3 cellular contexts compared by ENCODE assay signal in genomic region chr5:72076901-72077300, GRCh38.
TF ChIP-seq lines count a peak whose summit lies in the region.

No MANE protein-coding gene starts in this region.

TF ChIP-seq in A549, 52 proteins besides CTCF, POLR2A, EP300 and RAD21:
- TF ChIP-seq HEYL (CRISPR knock-in tag; IDR thresholded peaks at IDR 0.05) (no peak), KDM1A (IDR thresholded peaks at IDR 0.05; ENCODE audit: low read depth) (no peak), FOSB (CRISPR knock-in tag; IDR thresholded peaks at IDR 0.05) (no peak), CHD2 (IDR thresholded peaks at IDR 0.05; ENCODE audit: low read length, partially characterized antibody) (no peak), RNF2 (IDR thresholded peaks at IDR 0.05; ENCODE audit: borderline replicate concordance, low read depth) (no peak), NFE2L2 (conservative IDR thresholded peaks at IDR 0.05; ENCODE audit: low read length) (no peak), TFCP2L1 (CRISPR knock-in tag; IDR thresholded peaks at IDR 0.05) (no peak), PBX3 (IDR thresholded peaks at IDR 0.05) (no peak), NR3C1 (IDR thresholded peaks at IDR 0.05) (no peak), EHF (CRISPR knock-in tag; IDR thresholded peaks at IDR 0.05) (no peak), SREBF2 (IDR thresholded peaks at IDR 0.05) (no peak), ZSCAN20 (CRISPR knock-in tag; IDR thresholded peaks at IDR 0.05) (no peak), POLR2AphosphoS2 (conservative IDR thresholded peaks at IDR 0.05; ENCODE audit: low read length) (no peak), GATA3 (IDR thresholded peaks at IDR 0.05; ENCODE audit: borderline replicate concordance) (no peak), CBX8 (IDR thresholded peaks at IDR 0.05) (no peak), RFX5 (IDR thresholded peaks at IDR 0.05) (no peak), KDM5A (IDR thresholded peaks at IDR 0.05) (no peak)
- TF ChIP-seq, protein P1, sequence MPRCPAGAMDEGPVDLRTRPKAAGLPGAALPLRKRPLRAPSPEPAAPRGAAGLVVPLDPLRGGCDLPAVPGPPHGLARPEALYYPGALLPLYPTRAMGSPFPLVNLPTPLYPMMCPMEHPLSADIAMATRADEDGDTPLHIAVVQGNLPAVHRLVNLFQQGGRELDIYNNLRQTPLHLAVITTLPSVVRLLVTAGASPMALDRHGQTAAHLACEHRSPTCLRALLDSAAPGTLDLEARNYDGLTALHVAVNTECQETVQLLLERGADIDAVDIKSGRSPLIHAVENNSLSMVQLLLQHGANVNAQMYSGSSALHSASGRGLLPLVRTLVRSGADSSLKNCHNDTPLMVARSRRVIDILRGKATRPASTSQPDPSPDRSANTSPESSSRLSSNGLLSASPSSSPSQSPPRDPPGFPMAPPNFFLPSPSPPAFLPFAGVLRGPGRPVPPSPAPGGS (IDR thresholded peaks at IDR 0.05): no peak
- TF ChIP-seq, protein P2, sequence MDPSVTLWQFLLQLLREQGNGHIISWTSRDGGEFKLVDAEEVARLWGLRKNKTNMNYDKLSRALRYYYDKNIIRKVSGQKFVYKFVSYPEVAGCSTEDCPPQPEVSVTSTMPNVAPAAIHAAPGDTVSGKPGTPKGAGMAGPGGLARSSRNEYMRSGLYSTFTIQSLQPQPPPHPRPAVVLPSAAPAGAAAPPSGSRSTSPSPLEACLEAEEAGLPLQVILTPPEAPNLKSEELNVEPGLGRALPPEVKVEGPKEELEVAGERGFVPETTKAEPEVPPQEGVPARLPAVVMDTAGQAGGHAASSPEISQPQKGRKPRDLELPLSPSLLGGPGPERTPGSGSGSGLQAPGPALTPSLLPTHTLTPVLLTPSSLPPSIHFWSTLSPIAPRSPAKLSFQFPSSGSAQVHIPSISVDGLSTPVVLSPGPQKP (IDR thresholded peaks at IDR 0.05; ENCODE audit: low read depth, low read length): no peak
- TF ChIP-seq, protein P3, sequence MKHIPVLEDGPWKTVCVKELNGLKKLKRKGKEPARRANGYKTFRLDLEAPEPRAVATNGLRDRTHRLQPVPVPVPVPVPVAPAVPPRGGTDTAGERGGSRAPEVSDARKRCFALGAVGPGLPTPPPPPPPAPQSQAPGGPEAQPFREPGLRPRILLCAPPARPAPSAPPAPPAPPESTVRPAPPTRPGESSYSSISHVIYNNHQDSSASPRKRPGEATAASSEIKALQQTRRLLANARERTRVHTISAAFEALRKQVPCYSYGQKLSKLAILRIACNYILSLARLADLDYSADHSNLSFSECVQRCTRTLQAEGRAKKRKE (CRISPR knock-in tag; IDR thresholded peaks at IDR 0.05; ENCODE audit: low read depth): no peak

TF ChIP-seq in GM23338, 12 proteins besides CTCF, POLR2A, EP300 and RAD21 (continues in another document):
- no peak for TF ChIP-seq STAT1 (IDR thresholded peaks at IDR 0.05; ENCODE audit: unreplicated experiment)
- no peak for TF ChIP-seq ZNF331 (CRISPR knock-in tag; IDR thresholded peaks at IDR 0.05; ENCODE audit: low read depth)
- TF ChIP-seq, protein P4, sequence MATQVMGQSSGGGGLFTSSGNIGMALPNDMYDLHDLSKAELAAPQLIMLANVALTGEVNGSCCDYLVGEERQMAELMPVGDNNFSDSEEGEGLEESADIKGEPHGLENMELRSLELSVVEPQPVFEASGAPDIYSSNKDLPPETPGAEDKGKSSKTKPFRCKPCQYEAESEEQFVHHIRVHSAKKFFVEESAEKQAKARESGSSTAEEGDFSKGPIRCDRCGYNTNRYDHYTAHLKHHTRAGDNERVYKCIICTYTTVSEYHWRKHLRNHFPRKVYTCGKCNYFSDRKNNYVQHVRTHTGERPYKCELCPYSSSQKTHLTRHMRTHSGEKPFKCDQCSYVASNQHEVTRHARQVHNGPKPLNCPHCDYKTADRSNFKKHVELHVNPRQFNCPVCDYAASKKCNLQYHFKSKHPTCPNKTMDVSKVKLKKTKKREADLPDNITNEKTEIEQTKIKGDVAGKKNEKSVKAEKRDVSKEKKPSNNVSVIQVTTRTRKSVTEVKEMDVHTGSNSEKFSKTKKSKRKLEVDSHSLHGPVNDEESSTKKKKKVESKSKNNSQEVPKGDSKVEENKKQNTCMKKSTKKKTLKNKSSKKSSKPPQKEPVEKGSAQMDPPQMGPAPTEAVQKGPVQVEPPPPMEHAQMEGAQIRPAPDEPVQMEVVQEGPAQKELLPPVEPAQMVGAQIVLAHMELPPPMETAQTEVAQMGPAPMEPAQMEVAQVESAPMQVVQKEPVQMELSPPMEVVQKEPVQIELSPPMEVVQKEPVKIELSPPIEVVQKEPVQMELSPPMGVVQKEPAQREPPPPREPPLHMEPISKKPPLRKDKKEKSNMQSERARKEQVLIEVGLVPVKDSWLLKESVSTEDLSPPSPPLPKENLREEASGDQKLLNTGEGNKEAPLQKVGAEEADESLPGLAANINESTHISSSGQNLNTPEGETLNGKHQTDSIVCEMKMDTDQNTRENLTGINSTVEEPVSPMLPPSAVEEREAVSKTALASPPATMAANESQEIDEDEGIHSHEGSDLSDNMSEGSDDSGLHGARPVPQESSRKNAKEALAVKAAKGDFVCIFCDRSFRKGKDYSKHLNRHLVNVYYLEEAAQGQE (IDR thresholded peaks at IDR 0.05; ENCODE audit: unreplicated experiment): no peak
- no peak for TF ChIP-seq CREB1 (CRISPR knock-in tag; IDR thresholded peaks at IDR 0.05; ENCODE audit: low read depth)
- TF ChIP-seq JUNB (IDR thresholded peaks at IDR 0.05; ENCODE audit: unreplicated experiment): no peak

TF ChIP-seq in H1, 55 proteins besides CTCF, POLR2A, EP300 and RAD21:
- TF ChIP-seq TEAD4 (IDR thresholded peaks at IDR 0.05; ENCODE audit: low read depth, low read length): no peak
- TF ChIP-seq HDAC6 (IDR thresholded peaks at IDR 0.05; ENCODE audit: low read depth, low read length): no peak
- TF ChIP-seq MAFK (IDR thresholded peaks at IDR 0.05; ENCODE audit: low read depth, low read length): no peak
- no peak for TF ChIP-seq YY1 (IDR thresholded peaks at IDR 0.05; ENCODE audit: low read depth, low read length)
- TF ChIP-seq SRF (IDR thresholded peaks at IDR 0.05; ENCODE audit: low read depth, low read length): no peak
- TF ChIP-seq, protein P5, sequence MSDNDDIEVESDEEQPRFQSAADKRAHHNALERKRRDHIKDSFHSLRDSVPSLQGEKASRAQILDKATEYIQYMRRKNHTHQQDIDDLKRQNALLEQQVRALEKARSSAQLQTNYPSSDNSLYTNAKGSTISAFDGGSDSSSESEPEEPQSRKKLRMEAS (IDR thresholded peaks at IDR 0.05): no peak
- no peak for TF ChIP-seq TAF1 (IDR thresholded peaks at IDR 0.05; ENCODE audit: low read depth, low read length)
- TF ChIP-seq TAF7 (optimal IDR thresholded peaks at IDR 0.05; ENCODE audit: borderline replicate concordance, low read depth, low read length): no peak
- no peak for TF ChIP-seq RXRA (IDR thresholded peaks at IDR 0.05; ENCODE audit: insufficient read depth, low read depth, low read length)
- no peak for TF ChIP-seq PHF8 (conservative IDR thresholded peaks at IDR 0.05; ENCODE audit: low read depth, low read length)
- TF ChIP-seq, protein P6, sequence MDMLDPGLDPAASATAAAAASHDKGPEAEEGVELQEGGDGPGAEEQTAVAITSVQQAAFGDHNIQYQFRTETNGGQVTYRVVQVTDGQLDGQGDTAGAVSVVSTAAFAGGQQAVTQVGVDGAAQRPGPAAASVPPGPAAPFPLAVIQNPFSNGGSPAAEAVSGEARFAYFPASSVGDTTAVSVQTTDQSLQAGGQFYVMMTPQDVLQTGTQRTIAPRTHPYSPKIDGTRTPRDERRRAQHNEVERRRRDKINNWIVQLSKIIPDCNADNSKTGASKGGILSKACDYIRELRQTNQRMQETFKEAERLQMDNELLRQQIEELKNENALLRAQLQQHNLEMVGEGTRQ (IDR thresholded peaks at IDR 0.05; ENCODE audit: low read length): no peak
- TF ChIP-seq KDM4A (IDR thresholded peaks at IDR 0.05; ENCODE audit: low read depth, low read length, severe bottlenecking): no peak
- no peak for TF ChIP-seq ZNF274 (IDR thresholded peaks at IDR 0.05; ENCODE audit: borderline replicate concordance, extremely low read depth, low read length)
- no peak for TF ChIP-seq CHD1 (IDR thresholded peaks at IDR 0.05; ENCODE audit: low read depth, low read length)
- no peak for TF ChIP-seq CHD2 (IDR thresholded peaks at IDR 0.05; ENCODE audit: low read length)
- no peak for TF ChIP-seq SIX5 (IDR thresholded peaks at IDR 0.05; ENCODE audit: low read depth, low read length)
- no peak for TF ChIP-seq RBBP5 (IDR thresholded peaks at IDR 0.05; ENCODE audit: borderline replicate concordance, low read depth, low read length)
